15 cellular contexts compared by ENCODE assay signal in genomic region chr4:165359501-165359900, GRCh38. TPM values are rescaled to one million over a fixed set of nuclear protein-coding genes. Genes with fewer than 3 reads are reported as not detected.
DNase-seq lines count a peak whose midpoint lies in the region; ATAC-seq and TF ChIP-seq lines count a peak whose summit lies in the region.
"Had no signal": no experiment of that assay in that cellular context is flagged by ENCODE, and none has a peak within 500 bp of the region (broad histone marks: within the 10 kb centered on the region; RNA-seq: fewer than 3 reads in every experiment).

No MANE protein-coding gene starts in this region.

- peaks cover 0 to 23% of the 10 kb centered on the region in 2 donors for H3K4me1 ChIP-seq in left lung
- H3K4me1 ChIP-seq: HAP-1, pancreas had no signal

- H3K27ac ChIP-seq in left lung = no peak overlapping the region
- H3K27ac ChIP-seq: pancreas had no signal

- H3K4me3 ChIP-seq in left lung = no peak overlapping the region
- H3K4me3 ChIP-seq: HAP-1, pancreas had no signal

- H3K36me3 ChIP-seq in left lung = no peaks in the 10 kb centered on the region
- H3K36me3 ChIP-seq: HAP-1, pancreas had no signal

- H3K27me3 ChIP-seq in left lung = peaks cover 0 to 5% of the 10 kb centered on the region in 2 donors
- H3K27me3 ChIP-seq: pancreas had no signal

- DNase-seq in CD1c-positive myeloid dendritic cell (ENCODE audit: extremely low spot score) (peak; percentile 47), Kasumi-1 (lab: John Stamatoyannopoulos, UW) (peak; percentile 13 to 42), amniotic epithelial cell (ENCODE audit: low read depth) (peak; percentile 50), left lung (no peak), Right ventricle myocardium inferior (ENCODE audit: missing footprints) (no peak)
- no peak for DNase-seq in activated CD4-positive, alpha-beta T cell treated with anti-CD3 and anti-CD28 coated beads for 48 hours
- DNase-seq: activated B cell treated with CpG ODN at 0.5 μM for 24 hours; effector memory CD4-positive, alpha-beta T cell; MM.1S; NCI-H2227 treated with DMSO at 0.1 percent for 48 hours; pancreas; PC-3 had no signal

- intact Hi-C loops in left lung (cut with DNase I) = no loop called here
- intact Hi-C loops in Right ventricle myocardium inferior (cut with DNase I) = loop anchor here (5.0 kb wide), 1 partner anchor 103 kb away; no protein-coding TSS in a partner anchor

- ATAC-seq in left lung = peak; percentile 76
- no peak for ATAC-seq in GM18868 (IDR thresholded peaks at IDR 0.05; ENCODE audit: unreplicated experiment)
- no peak for ATAC-seq in Right ventricle myocardium inferior
- ATAC-seq in HG02870 (IDR thresholded peaks at IDR 0.05; ENCODE audit: unreplicated experiment) = no peak
- ATAC-seq: PC-3 had no signal

- no peak for TF ChIP-seq CTCF in left lung (IDR thresholded peaks at IDR 0.05)

- no peaks in the 10 kb centered on the region for H3K9me3 ChIP-seq in left lung
- H3K9me3 ChIP-seq: HAP-1, pancreas had no signal

RNA-seq across cellular contexts. Expression of gene CPE, which starts 19.3 kb away (rescaled TPM):
- 10 to 100 TPM; 24.5 to 28.9 TPM for total RNA-seq in left lung
- 56.2 TPM for total RNA-seq in Right ventricle myocardium inferior
- total RNA-seq: activated B cell treated with CpG ODN at 0.5 μM for 24 hours had no signal

RNA-seq across cellular contexts. Expression of gene MSMO1, which starts 32.0 kb away (rescaled TPM):
- total RNA-seq in left lung (100 to 1,000 TPM; 119 to 270 TPM), Right ventricle myocardium inferior (8.5 TPM)

Comparison
In these comparisons a context has a peak if more than half of its experiments do, and no peak if none do; other contexts are left out.
1. DNase-seq: peak in CD1c-positive myeloid dendritic cell (single experiment), Kasumi-1 (2 of 2) and amniotic epithelial cell (single experiment); none in left lung (0 of 2), Right ventricle myocardium inferior (single experiment) and activated CD4-positive, alpha-beta T cell treated with anti-CD3 and anti-CD28 coated beads for 48 hours (single experiment).
2. RNA of gene MSMO1, which starts 32.0 kb away (total RNA-seq): 119 to 270 TPM in left lung; 8.5 TPM in Right ventricle myocardium inferior (single experiment); every median in the first group is over 10 times any median in the second.